16 cellular contexts compared by ENCODE assay signal in genomic region chr9:108211576-108211975, GRCh38.
DNase-seq lines count a peak whose midpoint lies in the region; ATAC-seq and TF ChIP-seq lines count a peak whose summit lies in the region.
"Had no signal": no experiment of that assay in that cellular context is flagged by ENCODE, and none has a peak within 500 bp of the region (broad histone marks: within the 10 kb centered on the region; RNA-seq: fewer than 3 reads in every experiment).

No MANE protein-coding gene starts in this region.

- peaks cover 8% of the 10 kb centered on the region for H3K9me3 Mint-ChIP-seq in nephron

- H3K9me2 ChIP-seq in GM23248 (ENCODE audit: insufficient read depth): no peaks in the 10 kb centered on the region

- H3F3A ChIP-seq in GM23248 (ENCODE audit: insufficient read depth): peaks cover 7% of the 10 kb centered on the region; the same call in 1 of the 2 replicates

- H3K36me3 ChIP-seq in esophagus muscularis mucosa (no peaks in the 10 kb centered on the region), GM23248 (ENCODE audit: low read depth) (no peaks in the 10 kb centered on the region)

- H3K4me1 Mint-ChIP-seq in nephron: peaks cover 21% of the 10 kb centered on the region
- H3K4me1 Mint-ChIP-seq: CD4-positive, alpha-beta memory T cell had no signal

- DNase-seq in esophagus muscularis mucosa (ENCODE audit: extremely low spot score) (peak; percentile 57), fibroblast of mammary gland (ENCODE audit: low read depth) (peak; percentile 31), NCI-H2081 treated with DMSO at 0.1 percent for 48 hours (lab: John Stamatoyannopoulos, UW) (no peak), GM23248 (no peak)
- DNase-seq: C1 segment of cervical spinal cord; Calu3; CD4-positive, alpha-beta memory T cell; COR-L47; DMS53; DMS79 treated with DMSO at 0.1 percent for 48 hours; GF-D8; GOT3; H7; HCEC 1CT had no signal

- H3K4me2 ChIP-seq in GM23248 (ENCODE audit: unreplicated experiment): no peak overlapping the region

- H2AFZ ChIP-seq in GM23248: no peak overlapping the region

- H3K4me1 ChIP-seq in esophagus muscularis mucosa: no peaks in the 10 kb centered on the region
- H3K4me1 ChIP-seq in GM23248 (ENCODE audit: insufficient read depth): peaks cover 12% of the 10 kb centered on the region

- H3K27me3 ChIP-seq in esophagus muscularis mucosa (no peaks in the 10 kb centered on the region), GM23248 (replicated peaks; ENCODE audit: insufficient read depth) (no peaks in the 10 kb centered on the region)

- no peaks in the 10 kb centered on the region for H3K79me2 ChIP-seq in GM23248 (ENCODE audit: insufficient read depth)

- no peaks in the 10 kb centered on the region for H3K36me3 Mint-ChIP-seq in nephron (ENCODE audit: low read depth)
- H3K36me3 Mint-ChIP-seq: CD4-positive, alpha-beta memory T cell had no signal

- TF ChIP-seq CTCF in esophagus muscularis mucosa (IDR thresholded peaks at IDR 0.05) (no peak), fibroblast of mammary gland (conservative IDR thresholded peaks at IDR 0.05; ENCODE audit: control insufficient read depth, insufficient read depth, low read depth, low read length) (no peak), nephron (IDR thresholded peaks at IDR 0.05; ENCODE audit: unreplicated experiment in 3 of 3) (no peak)

- no peak for ATAC-seq in HG03342 (IDR thresholded peaks at IDR 0.05; ENCODE audit: unreplicated experiment)

- in situ Hi-C loops in GM23248 (cut with MboI): no loop called here

- H3K27ac ChIP-seq in esophagus muscularis mucosa (replicated peaks in 1 of 4) (no peak overlapping the region), GM23248 (no peak overlapping the region)

- no peak for TF ChIP-seq POLR2A in esophagus muscularis mucosa (IDR thresholded peaks at IDR 0.05; ENCODE audit: low read depth)

- no peak overlapping the region for H3K4me3 Mint-ChIP-seq in nephron
- H3K4me3 Mint-ChIP-seq: CD4-positive, alpha-beta memory T cell had no signal

- peak overlapping the region in 2 of 3 experiments; percentile 40 to 74 for H3K27ac Mint-ChIP-seq in nephron
- H3K27ac Mint-ChIP-seq: CD4-positive, alpha-beta memory T cell had no signal

- no peaks in the 10 kb centered on the region for H3K9me3 ChIP-seq in esophagus muscularis mucosa
- no peaks in the 10 kb centered on the region for H3K9me3 ChIP-seq in GM23248 (ENCODE audit: low read depth)

- H3K27me3 Mint-ChIP-seq in nephron (ENCODE audit: low read depth): peaks cover 39% of the 10 kb centered on the region
- H3K27me3 Mint-ChIP-seq: CD4-positive, alpha-beta memory T cell had no signal

- TF ChIP-seq EP300 in esophagus muscularis mucosa (IDR thresholded peaks at IDR 0.05): no peak

- H3K9ac ChIP-seq in GM23248: no peak overlapping the region

- H3K4me3 ChIP-seq in esophagus muscularis mucosa: no peak overlapping the region
- H3K4me3 ChIP-seq in fibroblast of mammary gland (ENCODE audit: control insufficient read depth, low read depth, low read length): no peak overlapping the region
- no peak overlapping the region for H3K4me3 ChIP-seq in GM23248

- H4K20me1 ChIP-seq in GM23248 (ENCODE audit: insufficient read depth): no peaks in the 10 kb centered on the region

- intact Hi-C loops in esophagus muscularis mucosa (cut with DNase I): no loop called here

Comparison
In these comparisons a context has a peak if more than half of its experiments do, and no peak if none do; other contexts are left out.
1. DNase-seq: peak in esophagus muscularis mucosa (single experiment) and fibroblast of mammary gland (single experiment); none in NCI-H2081 treated with DMSO at 0.1 percent for 48 hours (single experiment) and GM23248 (single experiment).